In the genomic region with DNA sequence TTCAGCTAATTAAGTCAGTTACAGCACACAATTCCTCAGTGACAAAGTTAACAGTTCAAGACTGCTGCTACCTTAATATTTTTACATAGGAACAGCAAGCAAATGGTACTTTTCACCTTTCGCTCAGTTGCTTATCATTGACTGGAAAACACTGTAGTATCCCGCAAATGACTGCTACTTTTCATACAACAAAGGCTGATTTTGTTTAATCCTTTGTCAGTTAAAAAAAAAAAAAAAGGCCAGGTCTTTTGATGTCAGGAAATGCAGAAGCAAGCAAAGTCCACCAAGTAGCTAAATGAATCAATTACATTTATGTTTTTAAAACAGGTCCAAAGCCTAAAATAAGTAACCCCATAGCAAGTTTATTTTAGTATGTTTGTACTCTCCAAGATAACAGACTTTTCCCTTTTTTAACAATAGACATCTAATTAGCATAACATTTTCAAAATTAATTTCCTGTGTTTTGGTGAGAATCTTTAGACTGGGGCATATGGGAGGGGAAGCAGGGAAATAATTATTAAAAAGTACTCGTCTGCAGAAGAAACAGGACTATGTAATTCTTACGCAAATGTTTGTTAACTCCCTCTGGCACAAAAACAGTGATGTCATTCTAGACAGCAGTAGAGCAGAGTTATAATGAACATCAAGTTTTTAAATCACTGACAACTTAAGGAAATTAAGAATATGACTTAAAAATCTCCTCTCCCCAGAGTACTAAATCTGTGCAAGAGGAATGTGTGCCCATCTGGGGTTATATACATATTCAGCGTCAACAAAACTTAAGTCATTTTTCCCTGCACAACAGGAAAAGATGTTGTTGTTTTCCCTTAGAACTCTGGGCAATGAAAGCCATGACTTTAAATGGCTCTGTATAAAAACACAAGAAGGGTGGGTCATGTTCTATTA, we compare ENCODE assay signal across 1 cellular context.
TF ChIP-seq lines count a peak whose summit lies in the region.

No MANE protein-coding gene starts in this region.

TF ChIP-seq in A549, 52 proteins besides CTCF, POLR2A, EP300 and RAD21 (continued from another document):
- TF ChIP-seq CEBPB (IDR thresholded peaks at IDR 0.05): peak in 1 of 2 experiments; percentile 35; a peak in 1 of 4 replicates
